7 cellular contexts compared by ENCODE assay signal in the genomic region with DNA sequence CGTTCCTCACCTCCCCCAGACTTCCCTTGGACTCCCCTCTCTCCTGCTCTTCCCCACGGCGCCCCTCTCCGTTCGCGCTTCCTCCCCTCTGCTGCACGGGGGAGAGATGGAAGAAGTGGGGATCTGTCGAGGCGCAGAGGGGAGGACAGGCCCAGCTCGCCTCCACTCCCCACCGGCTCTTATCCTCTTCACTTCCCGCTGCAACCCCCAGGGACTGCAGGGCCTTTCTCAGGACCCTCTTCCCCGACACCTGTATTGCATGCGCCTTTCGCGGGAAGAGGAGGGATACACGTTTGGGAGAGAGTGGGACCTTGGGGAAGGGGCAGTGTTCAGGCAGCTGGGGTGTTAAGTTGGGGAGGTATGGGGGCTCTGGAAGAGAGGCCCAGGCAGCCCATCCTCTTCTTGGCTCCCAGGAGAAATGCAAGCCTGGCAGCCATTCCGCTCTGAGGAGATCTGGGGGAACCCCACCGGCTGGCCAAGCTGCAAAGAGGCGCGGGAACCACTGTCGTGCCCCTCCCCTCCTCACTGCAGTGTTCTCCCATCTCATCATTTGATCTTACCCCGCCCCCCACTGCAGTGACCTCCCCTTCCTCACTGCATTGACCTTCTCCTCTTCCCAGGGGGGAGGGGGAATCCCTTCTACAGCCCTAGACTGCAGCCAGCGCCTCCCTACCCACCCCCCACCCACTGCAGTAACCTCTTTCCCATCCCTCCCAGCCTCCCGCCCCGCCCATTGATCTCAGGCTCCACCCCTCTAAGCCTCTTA. TPM values are rescaled to one million over a fixed set of nuclear protein-coding genes. Genes with fewer than 3 reads are reported as not detected.
DNase-seq lines count a peak whose midpoint lies in the region; ATAC-seq and TF ChIP-seq lines count a peak whose summit lies in the region.
"Had no signal": no experiment of that assay in that cellular context is flagged by ENCODE, and none has a peak within 500 bp of the region (broad histone marks: within the 10 kb centered on the region; RNA-seq: fewer than 3 reads in every experiment).

No MANE protein-coding gene starts in this region.

- POLR2A ChIA-PET in SK-N-SH (lab: Yijun Ruan, JAX): interaction anchor here (0.8 to 4.2 kb wide), 7 partner anchors 10 to 42 kb away, joined by 3 to 21 read pairs (median 11); partner anchors contain the start of genes C12orf57, RNU7-1 and SPSB2

- CTCF ChIA-PET in SK-N-SH (lab: Yijun Ruan, JAX): interaction anchor here (1.0 to 9.6 kb wide), 6 partner anchors 10 to 47 kb away, joined by 3 to 62 read pairs (median 4); partner anchors contain the start of genes C12orf57 and RNU7-1

- peak overlapping the region; percentile 75 for H3K9ac ChIP-seq in SK-N-SH

- TF ChIP-seq EP300 in SK-N-SH (IDR thresholded peaks at IDR 0.05; ENCODE audit: borderline replicate concordance in 1 of 2, low read depth in 1 of 2, low read length in 1 of 2): no peak

- peak overlapping the region; percentile 74; the same call in 1 of the 2 replicates for H2AFZ ChIP-seq in SK-N-SH (ENCODE audit: low read depth)

- peak overlapping the region in 1 of 2 experiments; percentile 82; a peak in 3 of 4 replicates for H3K27ac ChIP-seq in SK-N-SH (ENCODE audit: low read depth in 2 of 2, low read length in 1 of 2)

- no peaks in the 10 kb centered on the region for H3K9me3 ChIP-seq in SK-N-SH

- H4K20me1 ChIP-seq in SK-N-SH (ENCODE audit: insufficient read depth): no peaks in the 10 kb centered on the region

- no peak for TF ChIP-seq RAD21 in SK-N-SH (IDR thresholded peaks at IDR 0.05; ENCODE audit: low read length)

- H3F3A ChIP-seq in SK-N-SH (replicated peaks; ENCODE audit: insufficient read depth): no peaks in the 10 kb centered on the region

- no peaks in the 10 kb centered on the region for H3K9me2 ChIP-seq in SK-N-SH

- WGBS in SK-N-SH (ENCODE audit: low lambda C conversion rate): 12% methylated on average over 17 of the region's 26 CpGs

- peak overlapping the region; percentile 97 for H3K4me2 ChIP-seq in SK-N-SH

- peak; percentile 13 for ATAC-seq in GM19438 (IDR thresholded peaks at IDR 0.05; ENCODE audit: low read depth, unreplicated experiment)
- ATAC-seq in GM19023 (IDR thresholded peaks at IDR 0.05; ENCODE audit: unreplicated experiment): no peak

- DNase-seq in SK-N-SH (peak; percentile 80), iPS-NIHi11 (ENCODE audit: low spot score) (peak; percentile 80), NCI-H1105 (lab: John Stamatoyannopoulos, UW) (no peak), DMS 273 (lab: John Stamatoyannopoulos, UW; ENCODE audit: unreplicated experiment) (no peak)

- TF ChIP-seq CTCF in SK-N-SH (IDR thresholded peaks at IDR 0.05): no peak

- peaks cover 13% of the 10 kb centered on the region; the same call in 1 of the 2 replicates for H3K79me2 ChIP-seq in SK-N-SH (ENCODE audit: insufficient read depth)

- peak overlapping the region; percentile 69 to 92 for H3K4me3 ChIP-seq in SK-N-SH (ENCODE audit: low read depth in 2 of 2, low read length in 1 of 2)

- no peaks in the 10 kb centered on the region for H3K27me3 ChIP-seq in SK-N-SH (ENCODE audit: insufficient read depth)

- H3K4me1 ChIP-seq in SK-N-SH (ENCODE audit: control insufficient read depth in 1 of 2, insufficient read depth in 2 of 2, low read depth in 1 of 2, low read length in 1 of 2): peaks cover 14 to 18% of the 10 kb centered on the region in 2 experiments; a peak in 2 of 4 replicates

- peaks cover under 1 to 9% of the 10 kb centered on the region in 2 experiments for H3K36me3 ChIP-seq in SK-N-SH (replicated peaks in 1 of 2; ENCODE audit: control insufficient read depth in 1 of 2, insufficient read depth in 2 of 2, low read length in 1 of 2)

TF ChIP-seq in SK-N-SH, 30 proteins besides CTCF, POLR2A, EP300 and RAD21:
- no peak; the same call in 1 of the 2 replicates for TF ChIP-seq GATA2 (CRISPR knock-in tag; IDR thresholded peaks at IDR 0.05)
- peak; percentile 12 for TF ChIP-seq CHD2 (IDR thresholded peaks at IDR 0.05; ENCODE audit: low read length, partially characterized antibody)

RNA-seq across cellular contexts. Expression of gene ENO2, which starts 0.8 kb away (rescaled TPM):
- polyA plus RNA-seq in SK-N-SH (2012; rRNA removed): 50.6 and 56.9 TPM in 2 replicates
- 39.1 and 43.0 TPM in 2 replicates for polyA plus RNA-seq in SK-N-SH (2012; cell fraction: cytosol; rRNA removed)
- polyA plus RNA-seq in SK-N-SH (2012; cell fraction: nucleus; rRNA removed): 190 and 231 TPM in 2 replicates

RNA-seq across cellular contexts. Expression of gene LRRC23, which starts 10.6 kb away (rescaled TPM):
- polyA plus RNA-seq in SK-N-SH (2012; rRNA removed): 11.9 TPM in 2 replicates
- 11.5 and 12.0 TPM in 2 replicates for polyA plus RNA-seq in SK-N-SH (2012; cell fraction: cytosol; rRNA removed)
- 12.7 and 17.7 TPM in 2 replicates for polyA plus RNA-seq in SK-N-SH (2012; cell fraction: nucleus; rRNA removed)

RNA-seq across cellular contexts. Expression of gene ATN1, which starts 12.6 kb away (rescaled TPM):
- 18.5 and 29.3 TPM in 2 replicates for polyA plus RNA-seq in SK-N-SH (2012; rRNA removed)
- 13.8 and 20.9 TPM in 2 replicates for polyA plus RNA-seq in SK-N-SH (2012; cell fraction: cytosol; rRNA removed)
- polyA plus RNA-seq in SK-N-SH (2012; cell fraction: nucleus; rRNA removed): 79.0 and 104 TPM in 2 replicates

RNA-seq across cellular contexts. Expression of gene RNU7-1, which starts 28.4 kb away (rescaled TPM):
- not detected in 2 replicates for polyA plus RNA-seq in SK-N-SH (2012; rRNA removed)
- not detected in 2 replicates for polyA plus RNA-seq in SK-N-SH (2012; cell fraction: cytosol; rRNA removed)
- polyA plus RNA-seq in SK-N-SH (2012; cell fraction: nucleus; rRNA removed): not detected in 2 replicates
- polyA plus RNA-seq: adipose tissue had no signal

RNA-seq across cellular contexts. Expression of gene C12orf57, which starts 28.6 kb away (rescaled TPM):
- 560 and 659 TPM in 2 replicates for polyA plus RNA-seq in SK-N-SH (2012; rRNA removed)
- 378 and 573 TPM in 2 replicates for polyA plus RNA-seq in SK-N-SH (2012; cell fraction: cytosol; rRNA removed)
- polyA plus RNA-seq in SK-N-SH (2012; cell fraction: nucleus; rRNA removed): 265 and 491 TPM in 2 replicates

Comparison
In these comparisons a context has a peak if more than half of its experiments do, and no peak if none do; other contexts are left out.
1. DNase-seq: peak in SK-N-SH (single experiment) and iPS-NIHi11 (single experiment); none in NCI-H1105 (single experiment) and DMS 273 (single experiment).